In genomic region chr15:64070965-64071851, GRCh38 we compare ENCODE assay signal across 1 cellular context.
TF ChIP-seq lines count a peak whose summit lies in the region.

No MANE protein-coding gene starts in this region.

TF ChIP-seq in K562, 482 proteins besides CTCF, POLR2A, EP300 and RAD21 (continued from another document and continues in another):
- TF ChIP-seq ZNF318 (IDR thresholded peaks at IDR 0.05; ENCODE audit: borderline replicate concordance in 1 of 2, low read depth in 1 of 2) (0 out of 4 replicates have a peak, but pooled peaks of 1 of the 2 experiments have one; percentile 19), POLR2H (tag; IDR thresholded peaks at IDR 0.05; ENCODE audit: low read depth) (no peak; the same call in none of the 2 replicates), ZMIZ1 (IDR thresholded peaks at IDR 0.05; ENCODE audit: low read depth in 2 of 2, low read length in 2 of 2) (no peak), FOXJ2 (tag; IDR thresholded peaks at IDR 0.05) (no peak), FOXO4 (CRISPR knock-in tag; IDR thresholded peaks at IDR 0.05) (no peak), RFX7 (CRISPR knock-in tag; IDR thresholded peaks at IDR 0.05) (no peak), DIDO1 (tag; IDR thresholded peaks at IDR 0.05; ENCODE audit: low read depth) (no peak), GATAD2A (IDR thresholded peaks at IDR 0.05) (no peak), KLF1 (tag; IDR thresholded peaks at IDR 0.05) (no peak), RAD51 (IDR thresholded peaks at IDR 0.05; ENCODE audit: borderline replicate concordance, low read depth) (peak; percentile 85), FOXM1 (IDR thresholded peaks at IDR 0.05; ENCODE audit: low read depth) (no peak), FOXM1 (CRISPR knock-in tag; IDR thresholded peaks at IDR 0.05; ENCODE audit: low read depth) (no peak), ZNF316 (IDR thresholded peaks at IDR 0.05) (0 out of 2 replicates have a peak, but pooled peaks have one; percentile 13), TFE3 (CRISPR knock-in tag; IDR thresholded peaks at IDR 0.05) (peak; percentile 39; the same call in 1 of the 2 replicates), SMAD2 (IDR thresholded peaks at IDR 0.05; ENCODE audit: low read depth, low read length) (no peak), PHB (CRISPR knock-in tag; IDR thresholded peaks at IDR 0.05) (no peak), ZKSCAN8 (CRISPR knock-in tag; IDR thresholded peaks at IDR 0.05) (no peak), CHCHD3 (CRISPR knock-in tag; IDR thresholded peaks at IDR 0.05) (no peak), ZNF174 (CRISPR knock-in tag; IDR thresholded peaks at IDR 0.05) (no peak; the same call in 1 of the 2 replicates), ZNF146 (CRISPR knock-in tag; IDR thresholded peaks at IDR 0.05; ENCODE audit: unreplicated experiment) (no peak), XRCC4 (IDR thresholded peaks at IDR 0.05; ENCODE audit: extremely low read depth, insufficient read depth, insufficient read length) (no peak), CBFA2T2 (conservative IDR thresholded peaks at IDR 0.05) (peak; percentile 33; the same call in 1 of the 2 replicates), NONO (IDR thresholded peaks at IDR 0.05; ENCODE audit: low read depth in 2 of 2, low read length in 1 of 2) (no peak), BHLHE40 (IDR thresholded peaks at IDR 0.05; ENCODE audit: low read length) (peak; percentile 77), NR2F6 (CRISPR knock-in tag; IDR thresholded peaks at IDR 0.05) (no peak), USF2 (CRISPR knock-in tag; IDR thresholded peaks at IDR 0.05) (peak; percentile 80), BRF1 (IDR thresholded peaks at IDR 0.05; ENCODE audit: borderline replicate concordance, extremely low read depth, insufficient read length) (no peak), CCNT2 (IDR thresholded peaks at IDR 0.05; ENCODE audit: borderline replicate concordance, extremely low read depth, insufficient read length, low read depth, low read length) (peak; percentile 18), ZNF780A (CRISPR knock-in tag; IDR thresholded peaks at IDR 0.05) (no peak)
- TF ChIP-seq, protein P1, sequence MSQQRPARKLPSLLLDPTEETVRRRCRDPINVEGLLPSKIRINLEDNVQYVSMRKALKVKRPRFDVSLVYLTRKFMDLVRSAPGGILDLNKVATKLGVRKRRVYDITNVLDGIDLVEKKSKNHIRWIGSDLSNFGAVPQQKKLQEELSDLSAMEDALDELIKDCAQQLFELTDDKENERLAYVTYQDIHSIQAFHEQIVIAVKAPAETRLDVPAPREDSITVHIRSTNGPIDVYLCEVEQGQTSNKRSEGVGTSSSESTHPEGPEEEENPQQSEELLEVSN (IDR thresholded peaks at IDR 0.05; ENCODE audit: borderline replicate concordance in 1 of 2, extremely low read depth in 1 of 2, insufficient read depth in 1 of 2, insufficient read length in 1 of 2, low read depth in 1 of 2, low read length in 1 of 2, poor library complexity in 1 of 2, severe bottlenecking in 1 of 2), result peak in 1 of 2 experiments; percentile 79
- TF ChIP-seq, protein P2, sequence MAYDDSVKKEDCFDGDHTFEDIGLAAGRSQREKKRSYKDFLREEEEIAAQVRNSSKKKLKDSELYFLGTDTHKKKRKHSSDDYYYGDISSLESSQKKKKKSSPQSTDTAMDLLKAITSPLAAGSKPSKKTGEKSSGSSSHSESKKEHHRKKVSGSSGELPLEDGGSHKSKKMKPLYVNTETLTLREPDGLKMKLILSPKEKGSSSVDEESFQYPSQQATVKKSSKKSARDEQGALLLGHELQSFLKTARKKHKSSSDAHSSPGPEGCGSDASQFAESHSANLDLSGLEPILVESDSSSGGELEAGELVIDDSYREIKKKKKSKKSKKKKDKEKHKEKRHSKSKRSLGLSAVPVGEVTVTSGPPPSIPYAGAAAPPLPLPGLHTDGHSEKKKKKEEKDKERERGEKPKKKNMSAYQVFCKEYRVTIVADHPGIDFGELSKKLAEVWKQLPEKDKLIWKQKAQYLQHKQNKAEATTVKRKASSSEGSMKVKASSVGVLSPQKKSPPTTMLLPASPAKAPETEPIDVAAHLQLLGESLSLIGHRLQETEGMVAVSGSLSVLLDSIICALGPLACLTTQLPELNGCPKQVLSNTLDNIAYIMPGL (CRISPR knock-in tag; IDR thresholded peaks at IDR 0.05), result no peak
- TF ChIP-seq, protein P3, sequence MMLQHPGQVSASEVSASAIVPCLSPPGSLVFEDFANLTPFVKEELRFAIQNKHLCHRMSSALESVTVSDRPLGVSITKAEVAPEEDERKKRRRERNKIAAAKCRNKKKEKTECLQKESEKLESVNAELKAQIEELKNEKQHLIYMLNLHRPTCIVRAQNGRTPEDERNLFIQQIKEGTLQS (IDR thresholded peaks at IDR 0.05), result peak; percentile 66
- TF ChIP-seq, protein P3 (CRISPR knock-in tag; conservative IDR thresholded peaks at IDR 0.05), result no peak
- TF ChIP-seq, protein P4, sequence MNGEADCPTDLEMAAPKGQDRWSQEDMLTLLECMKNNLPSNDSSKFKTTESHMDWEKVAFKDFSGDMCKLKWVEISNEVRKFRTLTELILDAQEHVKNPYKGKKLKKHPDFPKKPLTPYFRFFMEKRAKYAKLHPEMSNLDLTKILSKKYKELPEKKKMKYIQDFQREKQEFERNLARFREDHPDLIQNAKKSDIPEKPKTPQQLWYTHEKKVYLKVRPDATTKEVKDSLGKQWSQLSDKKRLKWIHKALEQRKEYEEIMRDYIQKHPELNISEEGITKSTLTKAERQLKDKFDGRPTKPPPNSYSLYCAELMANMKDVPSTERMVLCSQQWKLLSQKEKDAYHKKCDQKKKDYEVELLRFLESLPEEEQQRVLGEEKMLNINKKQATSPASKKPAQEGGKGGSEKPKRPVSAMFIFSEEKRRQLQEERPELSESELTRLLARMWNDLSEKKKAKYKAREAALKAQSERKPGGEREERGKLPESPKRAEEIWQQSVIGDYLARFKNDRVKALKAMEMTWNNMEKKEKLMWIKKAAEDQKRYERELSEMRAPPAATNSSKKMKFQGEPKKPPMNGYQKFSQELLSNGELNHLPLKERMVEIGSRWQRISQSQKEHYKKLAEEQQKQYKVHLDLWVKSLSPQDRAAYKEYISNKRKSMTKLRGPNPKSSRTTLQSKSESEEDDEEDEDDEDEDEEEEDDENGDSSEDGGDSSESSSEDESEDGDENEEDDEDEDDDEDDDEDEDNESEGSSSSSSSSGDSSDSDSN (IDR thresholded peaks at IDR 0.05; ENCODE audit: borderline replicate concordance in 1 of 2, low read depth in 2 of 2, low read length in 2 of 2), result no peak
- TF ChIP-seq, protein P5, sequence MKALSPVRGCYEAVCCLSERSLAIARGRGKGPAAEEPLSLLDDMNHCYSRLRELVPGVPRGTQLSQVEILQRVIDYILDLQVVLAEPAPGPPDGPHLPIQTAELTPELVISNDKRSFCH (CRISPR knock-in tag; IDR thresholded peaks at IDR 0.05), result no peak
- TF ChIP-seq, protein P5 (tag; IDR thresholded peaks at IDR 0.05), result peak; percentile 12; the same call in 1 of the 2 replicates
